In genomic region chr2:120993661-120994060, GRCh38 we compare ENCODE assay signal across 26 cellular contexts.
"Had no signal": no experiment of that assay in that cellular context is flagged by ENCODE, and none has a peak within 500 bp of the region (broad histone marks: within the 10 kb centered on the region; RNA-seq: fewer than 3 reads in every experiment).

No MANE protein-coding gene starts in this region.

- H3K9me3 ChIP-seq: gastroesophageal sphincter, psoas muscle, suprapubic skin, tibial artery, upper lobe of right lung had no signal

- H3K27me3 Mint-ChIP-seq: activated naive CD4-positive, alpha-beta T cell treated with anti-CD3 and anti-CD28 coated beads, Interleukin-2, amount 10 ng/mL, durations not matched to agents 7 days and 5 days had no signal

- H3K4me1 Mint-ChIP-seq: activated naive CD4-positive, alpha-beta T cell treated with anti-CD3 and anti-CD28 coated beads, Interleukin-2, amount 10 ng/mL, durations not matched to agents 7 days and 5 days; activated naive CD8-positive, alpha-beta T cell treated with anti-CD3 and anti-CD28 coated beads, Interleukin-2, amount 10 ng/mL, durations not matched to agents 7 days and 5 days; naive thymus-derived CD4-positive, alpha-beta T cell had no signal

- H3K4me1 ChIP-seq: gastroesophageal sphincter, parathyroid adenoma, psoas muscle, suprapubic skin, upper lobe of right lung had no signal

- H3K36me3 ChIP-seq: upper lobe of right lung had no signal

- ATAC-seq: gastroesophageal sphincter; naive thymus-derived CD4-positive, alpha-beta T cell; psoas muscle; upper lobe of right lung had no signal

- H3K27me3 ChIP-seq: brain microvascular endothelial cell, gastroesophageal sphincter, hepatocyte, suprapubic skin, tibial artery, upper lobe of right lung had no signal

- H3K4me3 ChIP-seq: gastroesophageal sphincter, hepatocyte, psoas muscle, smooth muscle cell, suprapubic skin, tibial artery, upper lobe of right lung had no signal

- H3K9me3 Mint-ChIP-seq: activated naive CD4-positive, alpha-beta T cell treated with anti-CD3 and anti-CD28 coated beads, Interleukin-2, amount 10 ng/mL, durations not matched to agents 7 days and 5 days; activated naive CD8-positive, alpha-beta T cell treated with anti-CD3 and anti-CD28 coated beads, Interleukin-2, amount 10 ng/mL, durations not matched to agents 7 days and 5 days; mesothelial cell of epicardium had no signal

- H3K36me3 Mint-ChIP-seq: activated naive CD4-positive, alpha-beta T cell treated with anti-CD3 and anti-CD28 coated beads, Interleukin-2, amount 10 ng/mL, durations not matched to agents 7 days and 5 days; activated naive CD8-positive, alpha-beta T cell treated with anti-CD3 and anti-CD28 coated beads, Interleukin-2, amount 10 ng/mL, durations not matched to agents 7 days and 5 days; naive thymus-derived CD4-positive, alpha-beta T cell had no signal

- H3K27ac ChIP-seq: brain microvascular endothelial cell, gastroesophageal sphincter, hepatocyte, parathyroid adenoma, psoas muscle, suprapubic skin, tibial artery, upper lobe of right lung had no signal

- DNase-seq: activated CD4-positive, alpha-beta T cell treated with anti-CD3 and anti-CD28 coated beads for 48 hours; activated CD4-positive, alpha-beta T cell treated with anti-CD3 and anti-CD28 coated beads, Interleukin-2, amount 50 U/mL, for 48 hours; activated CD4-positive, CD25-positive, alpha-beta regulatory T cell; activated naive CD4-positive, alpha-beta T cell treated with anti-CD3 and anti-CD28 coated beads, Interleukin-2, amount 10 ng/mL, durations not matched to agents 7 days and 5 days; activated naive CD8-positive, alpha-beta T cell treated with anti-CD3 and anti-CD28 coated beads, Interleukin-2, amount 10 ng/mL, durations not matched to agents 7 days and 5 days; activated T-cell treated with anti-CD3 and anti-CD28 coated beads, Interleukin-2, amount 50 U/mL, for 48 hours; brain microvascular endothelial cell; caudate nucleus; dermis blood vessel endothelial cell; effector memory CD4-positive, alpha-beta T cell; erythroblast; mammary epithelial cell; naive thymus-derived CD4-positive, alpha-beta T cell; nucleus accumbens; psoas muscle; stimulated activated CD4-positive, alpha-beta T cell treated with anti-CD3 and anti-CD28 coated beads, Interleukin-15, amount 100 ng/mL, for 24 hours; stimulated activated CD4-positive, alpha-beta T cell treated with anti-CD3 and anti-CD28 coated beads, Interleukin-2, amount 100 ng/mL, for 24 hours; stimulated activated naive CD4-positive, alpha-beta T cell; upper lobe of right lung had no signal

- H3K27ac Mint-ChIP-seq: activated naive CD4-positive, alpha-beta T cell treated with anti-CD3 and anti-CD28 coated beads, Interleukin-2, amount 10 ng/mL, durations not matched to agents 7 days and 5 days; activated naive CD8-positive, alpha-beta T cell treated with anti-CD3 and anti-CD28 coated beads, Interleukin-2, amount 10 ng/mL, durations not matched to agents 7 days and 5 days; mesothelial cell of epicardium; naive thymus-derived CD4-positive, alpha-beta T cell had no signal

- H2AFZ ChIP-seq: hepatocyte, parathyroid adenoma had no signal

- H3K4me3 Mint-ChIP-seq: activated naive CD4-positive, alpha-beta T cell treated with anti-CD3 and anti-CD28 coated beads, Interleukin-2, amount 10 ng/mL, durations not matched to agents 7 days and 5 days; activated naive CD8-positive, alpha-beta T cell treated with anti-CD3 and anti-CD28 coated beads, Interleukin-2, amount 10 ng/mL, durations not matched to agents 7 days and 5 days; mesothelial cell of epicardium; naive thymus-derived CD4-positive, alpha-beta T cell had no signal

- H3K9ac ChIP-seq: parathyroid adenoma had no signal

- H3K4me2 ChIP-seq: hepatocyte, smooth muscle cell had no signal

- H3K79me2 ChIP-seq: hepatocyte, parathyroid adenoma had no signal
